Comparison of ENCODE assay signal across 27 cellular contexts in the genomic region with DNA sequence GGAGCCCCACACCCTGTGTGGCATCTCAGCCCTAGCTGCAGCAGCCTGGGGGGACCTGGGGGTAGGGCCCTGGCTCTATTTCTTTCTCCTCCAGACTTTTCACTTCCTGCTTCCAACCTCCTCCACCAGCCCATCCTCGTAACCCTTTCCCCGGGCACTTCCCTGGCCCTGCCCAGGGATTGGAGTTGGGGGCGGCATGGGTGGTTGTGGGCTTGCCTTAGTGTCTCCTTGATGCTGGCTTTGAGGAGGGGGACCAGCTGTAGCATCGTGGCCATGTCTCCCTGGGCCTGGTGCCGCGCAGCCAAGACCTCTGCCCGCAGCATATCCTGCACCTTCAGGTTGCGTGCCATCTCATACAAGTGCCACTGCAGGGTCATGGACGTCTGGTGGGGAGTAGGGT. TPM values are rescaled to one million over a fixed set of nuclear protein-coding genes. Genes with fewer than 3 reads are reported as not detected.
"Had no signal": no experiment of that assay in that cellular context is flagged by ENCODE, and none has a peak within 500 bp of the region (broad histone marks: within the 10 kb centered on the region; RNA-seq: fewer than 3 reads in every experiment).

No MANE protein-coding gene starts in this region.

- H3K9ac ChIP-seq: parathyroid adenoma had no signal

- H3K27ac ChIP-seq: esophagus squamous epithelium, heart right ventricle, left ventricle myocardium inferior, parathyroid adenoma, prostate gland, right atrium auricular region, thoracic aorta, tibial nerve had no signal

- DNase-seq: cortex of kidney; effector memory CD8-positive, alpha-beta T cell; erythroblast; esophagus squamous epithelium; foreskin melanocyte; glutamatergic neuron; heart right ventricle; hippocampal formation; kidney glomerular epithelial cell; left colon; left ventricle myocardium inferior; mucosa of descending colon; naive B cell; stimulated activated CD4-positive, alpha-beta T cell treated with anti-CD3 and anti-CD28 coated beads, Interleukin-4, amount 100 ng/mL, for 4 hours; stimulated activated naive CD8-positive, alpha-beta T cell treated with anti-CD3 and anti-CD28 coated beads, Interleukin-15, Interleukin-2, amounts not matched to agents 100 U/mL and 50 U/mL, for 24 hours had no signal

- H2AFZ ChIP-seq: parathyroid adenoma had no signal

- H3K27me3 ChIP-seq: esophagus squamous epithelium, heart right ventricle, right atrium auricular region, tibial nerve had no signal

- H3K4me3 Mint-ChIP-seq: effector memory CD8-positive, alpha-beta T cell; memory B cell; naive B cell; natural killer cell treated with Interleukin-12 subunit alpha and Interleukin-12 subunit beta and Interleukin-15 and Interleukin-18, amount 100 ng/mL, for 72 hours; neural crest cell; stimulated activated memory B cell treated with anti-CD40 and anti-IgM and Interleukin-4, amounts not matched to agents 10 μg/mL and 1 μg/mL and 100 μg/mL, for 72 hours had no signal

- H3K36me3 Mint-ChIP-seq: memory B cell; naive B cell; natural killer cell treated with Interleukin-12 subunit alpha and Interleukin-12 subunit beta and Interleukin-15 and Interleukin-18, amount 100 ng/mL, for 72 hours; stimulated activated memory B cell treated with anti-CD40 and anti-IgM and Interleukin-4, amounts not matched to agents 10 μg/mL and 1 μg/mL and 100 μg/mL, for 72 hours had no signal

- ATAC-seq: effector memory CD8-positive, alpha-beta T cell; heart right ventricle; left colon; mucosa of descending colon; sciatic nerve; stimulated activated memory B cell treated with anti-CD40 and anti-IgM and Interleukin-4, amounts not matched to agents 10 μg/mL and 1 μg/mL and 100 μg/mL, for 72 hours; stimulated activated naive CD8-positive, alpha-beta T cell treated with anti-CD3 and anti-CD28 coated beads, Interleukin-15, Interleukin-2, amounts not matched to agents 100 U/mL and 50 U/mL, for 24 hours had no signal

- H3K27ac Mint-ChIP-seq: memory B cell; stimulated activated memory B cell treated with anti-CD40 and anti-IgM and Interleukin-4, amounts not matched to agents 10 μg/mL and 1 μg/mL and 100 μg/mL, for 72 hours had no signal

- H3K79me2 ChIP-seq: parathyroid adenoma had no signal

- H3K36me3 ChIP-seq: esophagus squamous epithelium, heart right ventricle, left ventricle myocardium inferior, prostate gland, right atrium auricular region, thoracic aorta, tibial nerve had no signal

- H3K4me1 Mint-ChIP-seq: memory B cell; stimulated activated memory B cell treated with anti-CD40 and anti-IgM and Interleukin-4, amounts not matched to agents 10 μg/mL and 1 μg/mL and 100 μg/mL, for 72 hours had no signal

- H3K4me3 ChIP-seq: esophagus squamous epithelium, heart right ventricle, left ventricle myocardium inferior, lung, mucosa of descending colon, prostate gland, right atrium auricular region, thoracic aorta, tibial nerve had no signal

- H3K9me3 Mint-ChIP-seq: effector memory CD8-positive, alpha-beta T cell; memory B cell; natural killer cell treated with Interleukin-12 subunit alpha and Interleukin-12 subunit beta and Interleukin-15 and Interleukin-18, amount 100 ng/mL, for 72 hours; neural crest cell had no signal

- H3K9me3 ChIP-seq: esophagus squamous epithelium, heart right ventricle, left ventricle myocardium inferior, mucosa of descending colon, prostate gland, right atrium auricular region, thoracic aorta, tibial nerve had no signal

- H3K4me1 ChIP-seq: heart right ventricle, left ventricle myocardium inferior, parathyroid adenoma, prostate gland, right atrium auricular region, tibial nerve had no signal

RNA-seq across cellular contexts. Expression of a gene that starts 28.1 kb away (rescaled TPM):
- total RNA-seq: dermis microvascular lymphatic vessel endothelial cell, thoracic aorta had no signal
